ENCODE assay signal across 8 cellular contexts in the genomic region with DNA sequence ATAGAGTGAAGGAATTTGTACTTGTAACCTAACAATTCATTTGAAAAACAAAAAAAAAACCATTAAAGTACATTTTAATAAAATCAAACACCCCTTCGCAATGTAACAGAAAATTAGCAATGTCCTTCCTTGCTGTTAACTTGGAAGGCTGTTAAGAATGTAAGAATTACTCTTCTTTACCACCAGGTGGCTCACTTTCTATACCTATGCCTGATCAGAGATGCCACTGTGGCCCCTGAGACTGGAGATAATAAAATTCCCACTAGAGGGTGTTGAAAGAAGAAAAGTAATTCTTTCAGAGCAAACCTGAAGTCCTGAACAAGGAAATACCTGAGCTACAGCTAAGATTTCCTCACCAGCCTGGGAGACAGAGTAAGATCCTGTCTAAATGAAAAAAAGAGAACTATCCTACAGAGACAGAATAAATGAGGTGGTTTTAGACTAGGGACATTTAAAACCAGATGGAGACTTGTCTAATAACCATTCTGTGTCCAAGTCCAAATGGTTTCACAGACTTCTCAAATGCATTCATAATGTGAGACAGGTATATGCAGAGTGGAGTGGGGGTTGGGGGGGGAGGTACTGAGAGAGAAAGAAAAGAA.
DNase-seq lines count a peak whose midpoint lies in the region; ATAC-seq, FAIRE-seq and TF ChIP-seq lines count a peak whose summit lies in the region.

No MANE protein-coding gene starts in this region.

- intact Hi-C loops in A673 (cut with micrococcal nuclease; ENCODE audit: unreplicated experiment): loop anchor here (1.0 to 10.0 kb wide), 3 partner anchors 390 to 1053 kb away; no protein-coding TSS in a partner anchor

- H3K27ac ChIP-seq in A673 (ENCODE audit: low read depth, low read length, poor library complexity, severe bottlenecking): no peak overlapping the region

- no peak overlapping the region for H3K4me3 ChIP-seq in A673 (ENCODE audit: low read depth, low read length, poor library complexity, severe bottlenecking)

- no peaks in the 10 kb centered on the region for H3K36me3 ChIP-seq in A673 (ENCODE audit: insufficient read depth, low read length, poor library complexity, severe bottlenecking)

- no peaks in the 10 kb centered on the region for H3K36me3 Mint-ChIP-seq in nephron progenitor cell (ENCODE audit: low read depth)

- peak; percentile 71 for FAIRE-seq in RCC 7860 (lab: Jason Lieb, UNC)

- H3K4me3 Mint-ChIP-seq in nephron progenitor cell: no peak overlapping the region

- peaks cover 11% of the 10 kb centered on the region for H3K4me1 Mint-ChIP-seq in nephron progenitor cell

- DNase-seq in A673 (ENCODE audit: low spot score): peak; percentile 90
- DNase-seq in ELF-1 (ENCODE audit: low read depth, low spot score): peak; percentile 17
- DNase-seq in HT-29 (ENCODE audit: low spot score): peak; percentile 80
- DNase-seq in RCC 7860 (ENCODE audit: low spot score): peak; percentile 51
- peak; percentile 57 for DNase-seq in ecto neural progenitor cell (ENCODE audit: low spot score)
- peak; percentile 35 for DNase-seq in nephron progenitor cell
- no peak for DNase-seq in epidermal melanocyte (ENCODE audit: insufficient read length, low spot score)

- H3K4me1 ChIP-seq in A673 (ENCODE audit: insufficient read depth, low read length, poor library complexity, severe bottlenecking): peaks cover 11% of the 10 kb centered on the region

- H3K27me3 ChIP-seq in A673 (replicated peaks; ENCODE audit: insufficient read depth, low read depth, low read length, poor library complexity): no peaks in the 10 kb centered on the region

- H3K9me3 ChIP-seq in A673 (ENCODE audit: low read depth, low read length, poor library complexity, severe bottlenecking): peaks cover 3% of the 10 kb centered on the region

- TF ChIP-seq CTCF in A673 (conservative IDR thresholded peaks at IDR 0.05; ENCODE audit: low read depth, low read length) (peak; percentile 90), nephron progenitor cell (IDR thresholded peaks at IDR 0.05) (peak; percentile 75)

- no peaks in the 10 kb centered on the region for H3K9me3 Mint-ChIP-seq in nephron progenitor cell

- ATAC-seq in GM21717 (IDR thresholded peaks at IDR 0.05; ENCODE audit: unreplicated experiment): peak; percentile 95

- no peak overlapping the region for H3K27ac Mint-ChIP-seq in nephron progenitor cell

- BruUV-seq in A673 (replicated peaks; lab: Mats Ljungman, UMichigan): no TSS peak

- CTCF ChIA-PET in A673 (lab: Charles Lee): interaction anchor here (1.0 to 1.1 kb wide), 2 partner anchors 586 to 1055 kb away, joined by 3 read pairs; no protein-coding TSS in a partner anchor

- H3K27me3 Mint-ChIP-seq in nephron progenitor cell (ENCODE audit: low read depth, poor library complexity): peaks cover 36% of the 10 kb centered on the region

- POLR2A ChIA-PET in A673 (lab: Charles Lee; ENCODE audit: low non-redundant PET): no interaction called here
